Comparison of ENCODE assay signal across 19 cellular contexts in the genomic region with DNA sequence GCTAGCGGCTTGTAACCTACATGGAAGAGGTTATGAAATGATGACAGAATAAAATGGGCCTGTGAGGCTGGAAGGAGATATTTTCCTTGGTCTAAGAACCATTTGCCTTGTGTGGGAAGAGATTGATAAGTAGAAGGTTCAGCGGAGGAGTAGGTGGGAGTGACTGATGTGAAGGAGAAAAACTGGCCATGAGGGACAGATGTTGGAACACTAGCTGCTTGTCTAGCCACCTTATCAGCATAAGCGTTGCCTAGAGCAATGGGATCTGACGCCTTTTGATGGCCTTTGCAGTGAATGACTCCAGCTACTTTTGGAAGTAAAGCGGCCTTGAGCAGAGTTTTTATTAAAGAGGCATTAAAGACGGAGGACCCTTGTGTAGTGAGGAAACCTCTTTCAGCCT. TPM values are rescaled to one million over a fixed set of nuclear protein-coding genes. Genes with fewer than 3 reads are reported as not detected.
"Had no signal": no experiment of that assay in that cellular context is flagged by ENCODE, and none has a peak within 500 bp of the region (broad histone marks: within the 10 kb centered on the region; RNA-seq: fewer than 3 reads in every experiment).

No MANE protein-coding gene starts in this region.

RNA-seq across cellular contexts. Expression of gene STRIT1, which starts 17.4 kb away (rescaled TPM):
- total RNA-seq: naive thymus-derived CD8-positive, alpha-beta T cell; natural killer cell; natural killer cell treated with Interleukin-12 subunit alpha and Interleukin-12 subunit beta and Interleukin-15 and Interleukin-18, amount 100 ng/mL, for 72 hours; neural crest cell; occipital lobe; omental fat pad; osteoblast; osteocyte; ovary; pancreas; posterior vena cava; progenitor cell of endocrine pancreas; pulmonary artery endothelial cell; renal cortical epithelial cell; right atrium auricular region; sciatic nerve; sigmoid colon; smooth muscle cell; spleen had no signal
- polyA plus RNA-seq: naive thymus-derived CD8-positive, alpha-beta T cell; ovary; smooth muscle cell had no signal
